1 cellular context compared by ENCODE assay signal in the genomic region with DNA sequence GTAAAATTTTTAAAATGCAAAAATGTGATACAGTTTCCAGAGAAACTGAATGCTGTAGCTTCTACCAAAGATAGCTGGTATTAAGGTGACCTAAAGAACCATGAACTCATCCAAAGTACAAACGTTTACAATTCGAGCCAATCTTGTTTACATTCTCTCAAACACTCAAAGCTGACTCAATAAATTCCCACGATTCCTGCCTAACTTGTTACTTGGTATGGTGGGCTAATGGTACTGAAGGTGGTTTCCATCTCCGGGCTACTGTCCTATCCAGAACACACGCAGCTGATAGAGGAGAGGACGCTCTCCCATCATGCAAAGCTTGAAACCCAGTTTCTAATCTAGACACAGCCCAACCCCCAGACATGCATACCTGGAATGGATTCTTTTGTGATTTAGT.
TF ChIP-seq lines count a peak whose summit lies in the region.

No MANE protein-coding gene starts in this region.

TF ChIP-seq in GM23338, 12 proteins besides CTCF, POLR2A, EP300 and RAD21 (continued from another document):
- TF ChIP-seq REST (IDR thresholded peaks at IDR 0.05; ENCODE audit: unreplicated experiment) (no peak), EZH2phosphoT487 (IDR thresholded peaks at IDR 0.05; ENCODE audit: unreplicated experiment) (no peak)
TF ChIP-seq in GM23338: peak in this region for 0.
